ENCODE assay signal across 1 cellular context in genomic region chr2:42101641-42102605, GRCh38.
TF ChIP-seq lines count a peak whose summit lies in the region.

No MANE protein-coding gene starts in this region.

TF ChIP-seq in HepG2, 621 proteins besides CTCF, POLR2A, EP300 and RAD21 (continued from another document and continues in another):
- TF ChIP-seq ZNF646 (CRISPR knock-in tag; IDR thresholded peaks at IDR 0.05) (no peak), SP2 (CRISPR knock-in tag; IDR thresholded peaks at IDR 0.05) (no peak), ETV6 (CRISPR knock-in tag; conservative IDR thresholded peaks at IDR 0.05) (no peak), MYNN (CRISPR knock-in tag; IDR thresholded peaks at IDR 0.05; ENCODE audit: low read depth) (no peak), ZNF331 (CRISPR knock-in tag; IDR thresholded peaks at IDR 0.05) (peak; percentile 31; the same call in 1 of the 2 replicates), LCORL (IDR thresholded peaks at IDR 0.05) (no peak; the same call in 1 of the 2 replicates), LCORL (CRISPR knock-in tag; IDR thresholded peaks at IDR 0.05) (peak; percentile 99), DNMT3B (CRISPR knock-in tag; conservative IDR thresholded peaks at IDR 0.05) (no peak), RXRB (CRISPR knock-in tag; IDR thresholded peaks at IDR 0.05; ENCODE audit: borderline replicate concordance) (peak; percentile 87), AGO1 (IDR thresholded peaks at IDR 0.05; ENCODE audit: low read depth, low read length, poor library complexity, severe bottlenecking) (no peak), ZNF788 (CRISPR knock-in tag; IDR thresholded peaks at IDR 0.05; ENCODE audit: borderline replicate concordance) (peak; percentile 46; the same call in 1 of the 2 replicates), ZNF775 (CRISPR knock-in tag; IDR thresholded peaks at IDR 0.05; ENCODE audit: borderline replicate concordance) (no peak), DRAP1 (CRISPR knock-in tag; IDR thresholded peaks at IDR 0.05) (0 out of 2 replicates have a peak, but pooled peaks have one; percentile 29), ZSCAN31 (CRISPR knock-in tag; IDR thresholded peaks at IDR 0.05; ENCODE audit: low read depth) (no peak), GATAD2A (CRISPR knock-in tag; IDR thresholded peaks at IDR 0.05) (peak; percentile 86), ZNF652 (CRISPR knock-in tag; IDR thresholded peaks at IDR 0.05; ENCODE audit: borderline replicate concordance, low read depth) (no peak), GMEB1 (CRISPR knock-in tag; IDR thresholded peaks at IDR 0.05; ENCODE audit: borderline replicate concordance) (0 out of 2 replicates have a peak, but pooled peaks have one; percentile 25), SPEN (CRISPR knock-in tag; IDR thresholded peaks at IDR 0.05; ENCODE audit: low read depth) (peak; percentile 72), ZNF782 (CRISPR knock-in tag; IDR thresholded peaks at IDR 0.05; ENCODE audit: borderline replicate concordance) (no peak), HMG20B (CRISPR knock-in tag; conservative IDR thresholded peaks at IDR 0.05) (no peak), KLF9 (CRISPR knock-in tag; IDR thresholded peaks at IDR 0.05; ENCODE audit: low read depth) (no peak), AGO2 (optimal IDR thresholded peaks at IDR 0.05; ENCODE audit: low read depth, low read length) (no peak), MIER3 (CRISPR knock-in tag; IDR thresholded peaks at IDR 0.05; ENCODE audit: borderline replicate concordance) (peak; percentile 43; the same call in 1 of the 2 replicates), CEBPB (IDR thresholded peaks at IDR 0.05; ENCODE audit: borderline replicate concordance, low read depth, low read length) (no peak), RELA (CRISPR knock-in tag; IDR thresholded peaks at IDR 0.05) (no peak), ELF4 (CRISPR knock-in tag; IDR thresholded peaks at IDR 0.05; ENCODE audit: borderline replicate concordance) (no peak), AHDC1 (CRISPR knock-in tag; IDR thresholded peaks at IDR 0.05; ENCODE audit: borderline replicate concordance) (peak; percentile 77; the same call in 1 of the 2 replicates), ZNF513 (CRISPR knock-in tag; conservative IDR thresholded peaks at IDR 0.05) (no peak), ZNF382 (CRISPR knock-in tag; IDR thresholded peaks at IDR 0.05; ENCODE audit: borderline replicate concordance) (no peak), EED (CRISPR knock-in tag; IDR thresholded peaks at IDR 0.05) (0 out of 2 replicates have a peak, but pooled peaks have one; percentile 71), ZNF768 (CRISPR knock-in tag; IDR thresholded peaks at IDR 0.05) (no peak), GPBP1L1 (CRISPR knock-in tag; IDR thresholded peaks at IDR 0.05) (no peak), SP5 (CRISPR knock-in tag; IDR thresholded peaks at IDR 0.05; ENCODE audit: borderline replicate concordance, low read depth) (no peak), ZKSCAN5 (CRISPR knock-in tag; IDR thresholded peaks at IDR 0.05) (no peak), ZNF75D (CRISPR knock-in tag; IDR thresholded peaks at IDR 0.05; ENCODE audit: borderline replicate concordance) (no peak), SOX13 (IDR thresholded peaks at IDR 0.05) (no peak), SOX13 (CRISPR knock-in tag; conservative IDR thresholded peaks at IDR 0.05 in 1 of 2, IDR thresholded peaks at IDR 0.05 in 1 of 2) (peak in 1 of 2 experiments; percentile 45; a peak in 1 of 4 replicates), ZNF709 (CRISPR knock-in tag; IDR thresholded peaks at IDR 0.05) (peak; percentile 68; the same call in 1 of the 2 replicates), ZNF160 (CRISPR knock-in tag; IDR thresholded peaks at IDR 0.05) (no peak; the same call in 1 of the 2 replicates), MNT (IDR thresholded peaks at IDR 0.05) (no peak), SOX5 (CRISPR knock-in tag; IDR thresholded peaks at IDR 0.05; ENCODE audit: borderline replicate concordance) (peak; percentile 63; the same call in 1 of the 2 replicates), SRSF1 (optimal IDR thresholded peaks at IDR 0.05; ENCODE audit: low read depth, low read length) (no peak), RBFOX2 (IDR thresholded peaks at IDR 0.05; ENCODE audit: low read depth, low read length) (0 out of 2 replicates have a peak, but pooled peaks have one; percentile 30), JUN (CRISPR knock-in tag; IDR thresholded peaks at IDR 0.05) (peak; percentile 98)
